Comparison of ENCODE assay signal across 9 cellular contexts in genomic region chr2:108536133-108536780, GRCh38. TPM values are rescaled to one million over a fixed set of nuclear protein-coding genes. Genes with fewer than 3 reads are reported as not detected.
DNase-seq lines count a peak whose midpoint lies in the region; ATAC-seq and TF ChIP-seq lines count a peak whose summit lies in the region.
"Had no signal": no experiment of that assay in that cellular context is flagged by ENCODE, and none has a peak within 500 bp of the region (broad histone marks: within the 10 kb centered on the region; RNA-seq: fewer than 3 reads in every experiment).

No MANE protein-coding gene starts in this region.

- H3K27ac Mint-ChIP-seq in neural crest cell (ENCODE audit: unreplicated experiment) = no peak overlapping the region

- no peaks in the 10 kb centered on the region for H3K9me3 Mint-ChIP-seq in neural crest cell

- H3K27ac ChIP-seq in DND-41 (ENCODE audit: low read length) = no peak overlapping the region
- H3K27ac ChIP-seq in colonic mucosa = no peak overlapping the region

- peaks cover 43% of the 10 kb centered on the region for H3K4me1 ChIP-seq in DND-41 (ENCODE audit: insufficient read depth, low read length)
- no peaks in the 10 kb centered on the region for H3K4me1 ChIP-seq in colonic mucosa

- no peak for TF ChIP-seq POLR2A in NB4 (IDR thresholded peaks at IDR 0.05; ENCODE audit: extremely low read depth, insufficient read length)

- no peaks in the 10 kb centered on the region for H3K27me3 Mint-ChIP-seq in neural crest cell (ENCODE audit: low read depth)

- H2AFZ ChIP-seq in DND-41 (ENCODE audit: low read depth, low read length) = no peak overlapping the region

- no peaks in the 10 kb centered on the region; the same call in 1 of the 2 replicates for H3K36me3 ChIP-seq in DND-41 (ENCODE audit: insufficient read depth, low read length)
- no peaks in the 10 kb centered on the region for H3K36me3 ChIP-seq in colonic mucosa

- no peak for DNase-seq in DND-41
- peak; percentile 25 for DNase-seq in NB4 (ENCODE audit: low read depth)
- DNase-seq in colonic mucosa = no peak
- DNase-seq in neural crest cell (ENCODE audit: low read depth, low spot score) = no peak
- DNase-seq in GOT3 (lab: John Stamatoyannopoulos, UW) = no peak
- DNase-seq in activated CD4-positive, CD25-positive, alpha-beta regulatory T cell (lab: John Stamatoyannopoulos, UW) = no peak
- DNase-seq: NCI-H446 had no signal

- H3K27me3 ChIP-seq in DND-41 (ENCODE audit: insufficient read depth, low read length, poor library complexity) (no peaks in the 10 kb centered on the region), colonic mucosa (no peaks in the 10 kb centered on the region)

- peaks cover 40% of the 10 kb centered on the region for H3K4me1 Mint-ChIP-seq in neural crest cell

- H3K4me3 ChIP-seq in DND-41 (ENCODE audit: low read depth in 1 of 2, low read length in 2 of 2) (no peak overlapping the region; a peak in 1 of 4 replicates), NB4 (ENCODE audit: low read depth, low read length) (peak overlapping the region; percentile 93), colonic mucosa (peak overlapping the region; percentile 61)

- ATAC-seq in DND-41 (ENCODE audit: insufficient read depth, low read depth) = no peak
- ATAC-seq in HG02642 (IDR thresholded peaks at IDR 0.05; ENCODE audit: poor library complexity, unreplicated experiment) = no peak
- ATAC-seq in GM21723 (IDR thresholded peaks at IDR 0.05; ENCODE audit: unreplicated experiment) = no peak

- no peaks in the 10 kb centered on the region for H3K36me3 Mint-ChIP-seq in neural crest cell (ENCODE audit: low read depth)

- H3K4me3 Mint-ChIP-seq in neural crest cell = peak overlapping the region; percentile 95

- H4K20me1 ChIP-seq in DND-41 (ENCODE audit: insufficient read depth, low read length) = peaks cover 6% of the 10 kb centered on the region; the same call in 1 of the 2 replicates

- TF ChIP-seq CTCF in DND-41 (IDR thresholded peaks at IDR 0.05; ENCODE audit: borderline replicate concordance, extremely low read depth, low read length, poor library complexity, severe bottlenecking) (no peak), NB4 (IDR thresholded peaks at IDR 0.05; ENCODE audit: low read depth, low read length) (no peak), colonic mucosa (IDR thresholded peaks at IDR 0.05) (no peak), neural crest cell (conservative IDR thresholded peaks at IDR 0.05) (no peak)

- intact Hi-C loops in colonic mucosa (cut with DNase I) = no loop called here

- H3K9me3 ChIP-seq in DND-41 (ENCODE audit: insufficient read depth, low read length, severe bottlenecking) (no peaks in the 10 kb centered on the region), colonic mucosa (no peaks in the 10 kb centered on the region)

- H3K9ac ChIP-seq in DND-41 (ENCODE audit: low read depth, low read length) (peak overlapping the region; percentile 9; the same call in 1 of the 2 replicates), colonic mucosa (ENCODE audit: low read depth in 2 of 2, low read length in 2 of 2) (no peak overlapping the region)

- peaks cover 47% of the 10 kb centered on the region for H3K79me2 ChIP-seq in DND-41 (ENCODE audit: insufficient read depth, low read length)

- H3K4me2 ChIP-seq in DND-41 (ENCODE audit: insufficient read depth, low read length) = peak overlapping the region; percentile 77

RNA-seq across cellular contexts. Expression of gene LIMS1, which starts 2.0 kb away (rescaled TPM):
- total RNA-seq in colonic mucosa (10 to 100 TPM; 34.1 to 50.3 TPM), neural crest cell (25.8 and 30.9 TPM in 2 replicates)

Comparison
In these comparisons a context has a peak if more than half of its experiments do, and no peak if none do; other contexts are left out.
1. H3K4me3 ChIP-seq: peak in NB4 (single experiment) and colonic mucosa (single experiment); none in DND-41 (0 of 2).